8 cellular contexts compared by ENCODE assay signal in genomic region chr7:147547252-147547897, GRCh38.
A peak's percentile ranks its signal among the peaks of the same experiment; 100 is the strongest.
DNase-seq lines count a peak whose midpoint lies in the region; ATAC-seq and TF ChIP-seq lines count a peak whose summit lies in the region.

No MANE protein-coding gene starts in this region.

- no peak overlapping the region for H3K4me2 ChIP-seq in HCT116 (ENCODE audit: low read length)
- no peak overlapping the region for H3K4me2 ChIP-seq in hepatocyte

- CTCF ChIA-PET in HCT116 (lab: Charles Lee): interaction anchor here (0.6 to 1.0 kb wide), 2 partner anchors 312 to 595 kb away, joined by 3 read pairs; no protein-coding TSS in a partner anchor
- CTCF ChIA-PET in Panc1 (lab: Charles Lee): no interaction called here

- in situ Hi-C loops in Panc1 (cut with HindIII; ENCODE audit: low pct_unique_long_range_greater_than_20kb, low sequenced_read_pairs): no loop called here

- no peak for TF ChIP-seq RAD21 in HCT116 (IDR thresholded peaks at IDR 0.05; ENCODE audit: low read depth)

- H3K9me2 ChIP-seq in HCT116 (ENCODE audit: insufficient read depth): no peaks in the 10 kb centered on the region
- H3K9me2 ChIP-seq in hepatocyte (replicated peaks; ENCODE audit: insufficient read depth): no peaks in the 10 kb centered on the region

- H3K9me3 ChIP-seq in HCT116 (ENCODE audit: control insufficient read depth in 1 of 2, insufficient read depth in 1 of 2, low read depth in 1 of 2, low read length in 2 of 2): peaks cover 0 to 29% of the 10 kb centered on the region in 2 experiments; a peak in 2 of 4 replicates
- H3K9me3 ChIP-seq in Panc1 (ENCODE audit: control insufficient read depth, insufficient read depth, low read depth, low read length): peaks cover 3% of the 10 kb centered on the region; the same call in 1 of the 2 replicates
- no peaks in the 10 kb centered on the region for H3K9me3 ChIP-seq in hepatocyte (ENCODE audit: low read depth)
- peaks cover 0 to 12% (median 0%) of the 10 kb centered on the region in 4 donors for H3K9me3 ChIP-seq in tibial nerve

- DNase-seq in HCT116 (ENCODE audit: low read depth, low spot score): no peak
- no peak for DNase-seq in Panc1 (ENCODE audit: low read depth, low spot score)
- peak; percentile 62 for DNase-seq in hepatocyte (ENCODE audit: low spot score)
- no peak for DNase-seq in NCI-H774 (lab: John Stamatoyannopoulos, UW)
- no peak for DNase-seq in retina
- DNase-seq in tibial nerve (ENCODE audit: low spot score in 2 of 2): no peak
- no peak for DNase-seq in NCI-H226

- POLR2A ChIA-PET in HCT116 (lab: Charles Lee): no interaction called here
- POLR2A ChIA-PET in Panc1 (lab: Charles Lee): no interaction called here

- no peak overlapping the region for H3K9ac ChIP-seq in HCT116 (ENCODE audit: low read length)

- H3K27ac ChIP-seq in C4-2B: no peak overlapping the region
- H3K27ac ChIP-seq in HCT116 (ENCODE audit: low read depth, low read length): no peak overlapping the region
- no peak overlapping the region for H3K27ac ChIP-seq in Panc1 (ENCODE audit: low read length)
- H3K27ac ChIP-seq in hepatocyte: no peak overlapping the region
- no peak overlapping the region for H3K27ac ChIP-seq in tibial nerve

- no peak for ATAC-seq in HCT116
- no peak for ATAC-seq in Panc1

- H4K20me1 ChIP-seq in HCT116 (ENCODE audit: insufficient read depth) (no peaks in the 10 kb centered on the region), hepatocyte (ENCODE audit: insufficient read depth, poor library complexity, severe bottlenecking) (no peaks in the 10 kb centered on the region)

- RAD21 ChIA-PET in HCT116 (lab: Charles Lee; ENCODE audit: low non-redundant PET in 1 of 2, low total read pairs in 2 of 2, uncharacterized antibody in 2 of 2, unreplicated experiment in 2 of 2): no interaction called here

- H3K27me3 ChIP-seq in HCT116 (ENCODE audit: insufficient read depth, low read length) (no peaks in the 10 kb centered on the region), Panc1 (ENCODE audit: control insufficient read depth, insufficient read depth, low read length) (no peaks in the 10 kb centered on the region), hepatocyte (no peaks in the 10 kb centered on the region), tibial nerve (no peaks in the 10 kb centered on the region)

- H3K36me3 ChIP-seq in HCT116 (ENCODE audit: control insufficient read depth in 1 of 2, insufficient read depth in 2 of 2, low read length in 2 of 2): no peaks in the 10 kb centered on the region
- no peaks in the 10 kb centered on the region for H3K36me3 ChIP-seq in Panc1 (ENCODE audit: control insufficient read depth, insufficient read depth, low read length)
- no peaks in the 10 kb centered on the region for H3K36me3 ChIP-seq in hepatocyte (replicated peaks; ENCODE audit: insufficient read depth, low read depth)
- no peaks in the 10 kb centered on the region for H3K36me3 ChIP-seq in tibial nerve

- H2AFZ ChIP-seq in HCT116 (ENCODE audit: low read depth, low read length, poor library complexity, severe bottlenecking) (no peak overlapping the region), hepatocyte (no peak overlapping the region)

- H3K4me1 ChIP-seq in HCT116 (ENCODE audit: control insufficient read depth in 1 of 2, insufficient read depth in 2 of 2, low read length in 2 of 2) (no peaks in the 10 kb centered on the region), Panc1 (ENCODE audit: control insufficient read depth, insufficient read depth, low read length) (no peaks in the 10 kb centered on the region), hepatocyte (ENCODE audit: insufficient read depth) (no peaks in the 10 kb centered on the region), tibial nerve (no peaks in the 10 kb centered on the region)

- TF ChIP-seq EP300 in tibial nerve (IDR thresholded peaks at IDR 0.05): no peak

- H3K4me3 ChIP-seq in HCT116 (replicated peaks in 1 of 2; ENCODE audit: low read depth in 1 of 2, low read length in 2 of 2) (no peak overlapping the region), Panc1 (ENCODE audit: low read depth in 2 of 2, low read length in 2 of 2) (no peak overlapping the region), hepatocyte (no peak overlapping the region), tibial nerve (no peak overlapping the region)

- no peaks in the 10 kb centered on the region for H3K79me2 ChIP-seq in HCT116 (ENCODE audit: insufficient read depth, low read length)
- no peaks in the 10 kb centered on the region for H3K79me2 ChIP-seq in hepatocyte

- WGBS in hepatocyte (ENCODE audit: low lambda C conversion rate, missing lambda C conversion rate): 76% methylated on average over 6 of the region's 6 CpGs
- 79 to 83% methylated on average over 6 of the region's 6 CpGs for WGBS in tibial nerve, 2 donors

- intact Hi-C loops in HCT116 (cut with micrococcal nuclease) (no loop called here), Panc1 (cut with micrococcal nuclease; ENCODE audit: unreplicated experiment) (no loop called here)

- TF ChIP-seq CTCF in C4-2B (conservative IDR thresholded peaks at IDR 0.05) (peak; percentile 87), HCT116 (IDR thresholded peaks at IDR 0.05 in 2 of 3, conservative IDR thresholded peaks at IDR 0.05 in 1 of 3; ENCODE audit: borderline replicate concordance in 1 of 3, insufficient read depth in 1 of 3, low read depth in 2 of 3, low read length in 2 of 3) (peak in 2 of 3 experiments; percentile 26 to 27; a peak in 2 of 6 replicates), Panc1 (IDR thresholded peaks at IDR 0.05) (peak; percentile 50), hepatocyte (IDR thresholded peaks at IDR 0.05; ENCODE audit: poor library complexity) (peak; percentile 50), tibial nerve (IDR thresholded peaks at IDR 0.05) (no peak)

- no peak for TF ChIP-seq POLR2A in HCT116 (IDR thresholded peaks at IDR 0.05; ENCODE audit: borderline replicate concordance, extremely low read depth, insufficient read depth, insufficient read length)
- TF ChIP-seq POLR2A in tibial nerve (IDR thresholded peaks at IDR 0.05): no peak

- no TSS peak for BruUV-seq in HCT116 (replicated peaks; lab: Mats Ljungman, UMichigan)
- no TSS peak for BruUV-seq in Panc1 (replicated peaks; lab: Mats Ljungman, UMichigan)

TF ChIP-seq in HCT116, 20 proteins besides CTCF, POLR2A, EP300 and RAD21:
- TF ChIP-seq YY1 (IDR thresholded peaks at IDR 0.05; ENCODE audit: extremely low read depth, insufficient replicate concordance, low read depth, low read length) (no peak), ATF3 (IDR thresholded peaks at IDR 0.05) (no peak), SP1 (IDR thresholded peaks at IDR 0.05; ENCODE audit: low read depth) (no peak), CEBPB (IDR thresholded peaks at IDR 0.05; ENCODE audit: low read depth) (no peak), ZBTB33 (IDR thresholded peaks at IDR 0.05; ENCODE audit: extremely low read depth, insufficient replicate concordance, low read length) (no peak), EZH2 (IDR thresholded peaks at IDR 0.05) (no peak), TCF7L2 (IDR thresholded peaks at IDR 0.05; ENCODE audit: borderline replicate concordance, extremely low read depth, insufficient read depth, insufficient read length) (no peak), REST (IDR thresholded peaks at IDR 0.05; ENCODE audit: low read depth) (no peak), FOSL1 (IDR thresholded peaks at IDR 0.05; ENCODE audit: low read depth) (no peak), ZFX (IDR thresholded peaks at IDR 0.05) (no peak), JUND (IDR thresholded peaks at IDR 0.05) (no peak)

Comparison
In these comparisons a context has a peak if more than half of its experiments do, and no peak if none do; other contexts are left out.
1. CTCF ChIP-seq: peak in C4-2B (single experiment), HCT116 (2 of 3), Panc1 (single experiment) and hepatocyte (single experiment); none in tibial nerve (0 of 5).